In the genomic region with DNA sequence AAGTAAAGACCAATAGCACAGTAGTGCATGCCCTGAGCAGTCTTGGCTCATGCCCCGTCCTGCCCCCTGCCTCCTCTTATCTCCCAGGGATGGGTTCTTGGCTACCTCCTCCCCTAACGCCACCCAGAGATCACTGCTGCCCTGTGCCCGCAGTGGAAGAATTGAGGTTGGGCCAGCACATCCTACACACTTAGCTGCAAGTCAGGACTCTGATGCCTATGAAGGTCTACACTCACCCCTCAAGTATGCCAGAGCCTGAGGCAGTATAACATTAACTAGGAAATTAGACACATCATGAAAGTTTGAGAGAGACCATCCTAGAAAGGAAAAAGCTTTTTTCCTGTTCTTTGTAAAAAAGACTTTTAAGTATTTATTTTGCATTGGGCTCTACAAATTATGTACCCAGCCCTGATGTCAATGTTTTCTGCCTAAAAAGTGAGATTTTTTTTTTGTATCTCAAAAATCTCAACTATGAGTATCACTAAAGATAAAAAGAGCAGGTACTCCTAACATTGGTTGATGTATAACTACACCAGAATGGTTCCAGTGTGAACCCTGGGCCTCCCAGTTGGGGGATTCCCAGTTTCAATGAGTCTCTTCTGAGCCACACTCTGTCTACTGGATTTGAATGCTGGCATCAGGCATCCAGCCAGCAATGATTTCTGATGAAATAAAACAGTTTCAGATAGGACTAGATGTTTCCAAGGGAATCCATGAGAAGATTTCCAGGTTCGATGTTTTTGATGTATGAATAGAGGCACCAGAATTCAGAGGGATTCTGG, we compare ENCODE assay signal across 12 cellular contexts.
DNase-seq lines count a peak whose midpoint lies in the region; ATAC-seq, FAIRE-seq and TF ChIP-seq lines count a peak whose summit lies in the region.
"Had no signal": no experiment of that assay in that cellular context is flagged by ENCODE, and none has a peak within 500 bp of the region (broad histone marks: within the 10 kb centered on the region; RNA-seq: fewer than 3 reads in every experiment).

No MANE protein-coding gene starts in this region.

- FAIRE-seq in GM12892 (lab: Jason Lieb, UNC), result peak; percentile 14

- ATAC-seq in GM21423 (IDR thresholded peaks at IDR 0.05; ENCODE audit: unreplicated experiment) (peak; percentile 74), HG03460 (IDR thresholded peaks at IDR 0.05; ENCODE audit: unreplicated experiment) (peak; percentile 73), foreskin keratinocyte (peak; percentile 98), Right ventricle myocardium inferior (no peak)

- peaks cover 28% of the 10 kb centered on the region for H3K4me1 ChIP-seq in foreskin keratinocyte
- H3K4me1 ChIP-seq: left ventricle myocardium inferior had no signal

- peak overlapping the region; percentile 57 for H3K27ac ChIP-seq in foreskin keratinocyte
- H3K27ac ChIP-seq: left ventricle myocardium inferior had no signal

- H3K27me3 ChIP-seq in foreskin keratinocyte, result no peaks in the 10 kb centered on the region

- intact Hi-C loops in Right ventricle myocardium inferior (cut with DNase I), result no loop called here

- DNase-seq in GM12892 (ENCODE audit: insufficient read length) (no peak), foreskin keratinocyte (peak; percentile 76 to 91), Right ventricle myocardium inferior (ENCODE audit: missing footprints) (no peak), nephron progenitor cell (no peak), COR-L47 (lab: John Stamatoyannopoulos, UW) (no peak)
- no peak for DNase-seq in effector CD4-positive, alpha-beta T cell
- DNase-seq: DND-41; effector CD8-positive, alpha-beta T cell; left ventricle myocardium inferior; NCI-H1417 treated with DMSO at 0.1 percent for 48 hours had no signal

- H3K36me3 Mint-ChIP-seq in nephron progenitor cell (ENCODE audit: low read depth), result peaks cover 5% of the 10 kb centered on the region

- peaks cover 5% of the 10 kb centered on the region for H3K9me3 Mint-ChIP-seq in nephron progenitor cell

- no peak overlapping the region for H3K4me3 Mint-ChIP-seq in nephron progenitor cell

- no peak overlapping the region for H3K27ac Mint-ChIP-seq in nephron progenitor cell

- peaks cover 2% of the 10 kb centered on the region for H3K27me3 Mint-ChIP-seq in nephron progenitor cell (ENCODE audit: low read depth, poor library complexity)

- peaks cover 30% of the 10 kb centered on the region for H3K4me1 Mint-ChIP-seq in nephron progenitor cell

- no peak for TF ChIP-seq POLR2A in GM12892 (IDR thresholded peaks at IDR 0.05; ENCODE audit: low read depth, low read length)

- TF ChIP-seq CTCF in foreskin keratinocyte (conservative IDR thresholded peaks at IDR 0.05) (peak; percentile 15), nephron progenitor cell (IDR thresholded peaks at IDR 0.05) (no peak)

Comparison
In these comparisons a context has a peak if more than half of its experiments do, and no peak if none do; other contexts are left out.
1. DNase-seq: peak in foreskin keratinocyte (2 of 2); none in GM12892 (single experiment), Right ventricle myocardium inferior (single experiment), nephron progenitor cell (single experiment), effector CD4-positive, alpha-beta T cell (single experiment) and COR-L47 (single experiment).